Comparison of ENCODE assay signal across 14 cellular contexts in genomic region chr9:87122947-87123685, GRCh38.
DNase-seq lines count a peak whose midpoint lies in the region; ATAC-seq lines count a peak whose summit lies in the region.
"Had no signal": no experiment of that assay in that cellular context is flagged by ENCODE, and none has a peak within 500 bp of the region (broad histone marks: within the 10 kb centered on the region; RNA-seq: fewer than 3 reads in every experiment).

No MANE protein-coding gene starts in this region.

- ATAC-seq in GM21367 (IDR thresholded peaks at IDR 0.05; ENCODE audit: unreplicated experiment) = no peak

- peaks cover 9 to 16% (median 11%) of the 10 kb centered on the region in 3 donors for H3K27me3 Mint-ChIP-seq in immature natural killer cell (ENCODE audit: low read depth in 3 of 3)

- H3K27me3 ChIP-seq in ACC112 (ENCODE audit: insufficient read depth, low read length) (no peaks in the 10 kb centered on the region), adipocyte (replicated peaks; ENCODE audit: control insufficient read depth, insufficient read depth, low read length) (no peaks in the 10 kb centered on the region), H7 (ENCODE audit: control insufficient read depth, insufficient read depth, low read length) (no peaks in the 10 kb centered on the region)

- no peaks in the 10 kb centered on the region for H3K36me3 Mint-ChIP-seq in immature natural killer cell

- peak overlapping the region; percentile 72 for H3K27ac ChIP-seq in ACC112 (ENCODE audit: low read depth, low read length)

- no peaks in the 10 kb centered on the region for H3K79me2 ChIP-seq in ACC112 (ENCODE audit: control insufficient read depth, insufficient read depth, low read length, unreplicated experiment)

- peak overlapping the region; percentile 73 for H3K9ac ChIP-seq in adipocyte (ENCODE audit: low read length)

- no peak overlapping the region for H3K27ac Mint-ChIP-seq in immature natural killer cell
- H3K27ac Mint-ChIP-seq: endodermal cell had no signal

- H3K36me3 ChIP-seq in ACC112 (ENCODE audit: insufficient read depth, low read length) (no peaks in the 10 kb centered on the region), adipocyte (ENCODE audit: control insufficient read depth, insufficient read depth, low read length, severe bottlenecking) (no peaks in the 10 kb centered on the region), H7 (replicated peaks; ENCODE audit: control insufficient read depth, insufficient read depth, low read length) (no peaks in the 10 kb centered on the region)

- peaks cover 0 to 5% (median 0%) of the 10 kb centered on the region in 6 donors for H3K9me3 Mint-ChIP-seq in immature natural killer cell
- H3K9me3 Mint-ChIP-seq: endodermal cell had no signal

- H3K4me3 Mint-ChIP-seq in immature natural killer cell = no peak overlapping the region
- H3K4me3 Mint-ChIP-seq: endodermal cell had no signal

- H3K4me3 ChIP-seq in ACC112 (ENCODE audit: low read depth, low read length) (peak overlapping the region; percentile 26; the same call in 1 of the 2 replicates), adipocyte (ENCODE audit: low read length) (peak overlapping the region; percentile 49), H7 (ENCODE audit: insufficient read depth, low read depth, low read length) (no peak overlapping the region)
- H3K4me3 ChIP-seq: lung had no signal

- H3K4me1 ChIP-seq in ACC112 (ENCODE audit: control insufficient read depth, insufficient read depth, low read length, unreplicated experiment) (peaks cover 35% of the 10 kb centered on the region), adipocyte (ENCODE audit: control insufficient read depth, insufficient read depth, low read length) (peaks cover 32% of the 10 kb centered on the region)

- H2AFZ ChIP-seq in ACC112 (ENCODE audit: low read length, unreplicated experiment) = peak overlapping the region; percentile 7

- no peaks in the 10 kb centered on the region for H3K9me3 ChIP-seq in adipocyte (ENCODE audit: control insufficient read depth, low read length)

- no peaks in the 10 kb centered on the region for H3K4me1 Mint-ChIP-seq in immature natural killer cell
- H3K4me1 Mint-ChIP-seq: endodermal cell had no signal

- DNase-seq in GM03348 (ENCODE audit: low spot score) = peak; percentile 82
- peak; percentile 80 for DNase-seq in adipocyte (ENCODE audit: low read depth)
- DNase-seq in iris pigment epithelial cell (ENCODE audit: low read depth) = peak; percentile 96
- no peak for DNase-seq in H7
- no peak for DNase-seq in immature natural killer cell
- DNase-seq in GM19238 (ENCODE audit: insufficient read length, low spot score) = no peak
- DNase-seq: activated naive CD4-positive, alpha-beta T cell treated with Interleukin-2 at 50 U/mL for 16 hours; endodermal cell; NCI-H1105 treated with DMSO at 0.1 percent for 48 hours; OCI-M1; right cardiac atrium had no signal

Comparison
In these comparisons a context has a peak if more than half of its experiments do, and no peak if none do; other contexts are left out.
1. DNase-seq: peak in GM03348 (single experiment), adipocyte (single experiment) and iris pigment epithelial cell (single experiment); none in H7 (single experiment), immature natural killer cell (0 of 3) and GM19238 (single experiment).